In genomic region chr12:91811481-91812287, GRCh38 we compare ENCODE assay signal across 8 cellular contexts.
A peak's percentile ranks its signal among the peaks of the same experiment; 100 is the strongest.
DNase-seq lines count a peak whose midpoint lies in the region; ATAC-seq and TF ChIP-seq lines count a peak whose summit lies in the region.

No MANE protein-coding gene starts in this region.

- intact Hi-C loops in Caco-2 (cut with micrococcal nuclease; ENCODE audit: unreplicated experiment): loop anchor here (1.0 to 10.0 kb wide), 4 partner anchors 333 to 759 kb away; no protein-coding TSS in a partner anchor

- H3K9me3 ChIP-seq in Caco-2: peaks cover 3% of the 10 kb centered on the region; the same call in 1 of the 2 replicates
- H3K9me3 ChIP-seq in smooth muscle cell (replicated peaks; ENCODE audit: low read depth): no peaks in the 10 kb centered on the region

- POLR2A ChIA-PET in Caco-2 (lab: Charles Lee): no interaction called here

- H3K27me3 ChIP-seq in Caco-2 (replicated peaks; ENCODE audit: control insufficient read depth, insufficient read depth, low read length) (no peaks in the 10 kb centered on the region), smooth muscle cell (ENCODE audit: low read depth) (no peaks in the 10 kb centered on the region)

- H3K27ac Mint-ChIP-seq in Caco-2 (ENCODE audit: unreplicated experiment): no peak overlapping the region

- H3K4me1 Mint-ChIP-seq in Caco-2 (ENCODE audit: low read depth, unreplicated experiment): no peaks in the 10 kb centered on the region

- H3K36me3 Mint-ChIP-seq in Caco-2 (ENCODE audit: insufficient read depth, unreplicated experiment): no peaks in the 10 kb centered on the region

- H3K4me3 ChIP-seq in Caco-2 (ENCODE audit: low read depth, low read length) (no peak overlapping the region), smooth muscle cell (no peak overlapping the region)

- no peaks in the 10 kb centered on the region for H3K9me3 Mint-ChIP-seq in Caco-2 (ENCODE audit: unreplicated experiment)

- no TSS peak for BruUV-seq in Caco-2 (replicated peaks; lab: Mats Ljungman, UMichigan)

- ATAC-seq in GM21390 (IDR thresholded peaks at IDR 0.05; ENCODE audit: unreplicated experiment): peak; percentile 88

- H3K27me3 Mint-ChIP-seq in Caco-2 (ENCODE audit: insufficient read depth, unreplicated experiment): no peaks in the 10 kb centered on the region

- CTCF ChIA-PET in Caco-2 (lab: Charles Lee): interaction anchor here (0.7 to 1.5 kb wide), 4 partner anchors 61 to 430 kb away, joined by 3 to 5 read pairs (median 3); partner anchors contain the start of gene BTG1

- DNase-seq in Caco-2 (peak; percentile 43 to 70), LHCN-M2 (ENCODE audit: low read depth) (peak; percentile 65), T1000 (lab: John Stamatoyannopoulos, UW) (peak; percentile 93), astrocyte of the hippocampus (ENCODE audit: low read depth, low spot score) (peak; percentile 79), hypothalamus (lab: John Stamatoyannopoulos, UW) (peak in 41 of 51 donors; percentile 1 to 76 (median 31)), smooth muscle cell (lab: John Stamatoyannopoulos, UW; ENCODE audit: unreplicated experiment) (peak; percentile 21), OCI-M2 (lab: John Stamatoyannopoulos, UW; ENCODE audit: unreplicated experiment) (no peak)

- no peaks in the 10 kb centered on the region for H3F3A ChIP-seq in smooth muscle cell (ENCODE audit: low read depth)

- H2AFZ ChIP-seq in smooth muscle cell (ENCODE audit: low read depth): no peak overlapping the region

- no peak overlapping the region for H3K9ac ChIP-seq in smooth muscle cell (ENCODE audit: low read depth)

- H4K20me1 ChIP-seq in smooth muscle cell (ENCODE audit: low read depth): no peaks in the 10 kb centered on the region

- H3K36me3 ChIP-seq in Caco-2 (ENCODE audit: control insufficient read depth, insufficient read depth, low read length) (no peaks in the 10 kb centered on the region), smooth muscle cell (ENCODE audit: low read depth) (no peaks in the 10 kb centered on the region)

- no peak overlapping the region for H3K4me2 ChIP-seq in smooth muscle cell

- H3K27ac ChIP-seq in smooth muscle cell (ENCODE audit: low read depth): no peak overlapping the region

- no peaks in the 10 kb centered on the region for H3K79me2 ChIP-seq in smooth muscle cell (ENCODE audit: low read depth)

- H3K4me1 ChIP-seq in Caco-2: no peaks in the 10 kb centered on the region
- no peaks in the 10 kb centered on the region for H3K4me1 ChIP-seq in smooth muscle cell (ENCODE audit: low read depth)

- 31% methylated on average over 5 of the region's 5 CpGs for WGBS in smooth muscle cell (ENCODE audit: low lambda C conversion rate)

- TF ChIP-seq CTCF in Caco-2 (IDR thresholded peaks at IDR 0.05; ENCODE audit: insufficient read depth in 1 of 2, low read depth in 1 of 2, low read length in 1 of 2, severe bottlenecking in 1 of 2, unreplicated experiment in 1 of 2) (peak; percentile 80 to 83), smooth muscle cell (IDR thresholded peaks at IDR 0.05; ENCODE audit: borderline replicate concordance, insufficient read depth, poor library complexity, severe bottlenecking) (peak; percentile 93)

- H3K4me3 Mint-ChIP-seq in Caco-2 (ENCODE audit: unreplicated experiment): no peak overlapping the region
